ENCODE assay signal across 14 cellular contexts in the genomic region with DNA sequence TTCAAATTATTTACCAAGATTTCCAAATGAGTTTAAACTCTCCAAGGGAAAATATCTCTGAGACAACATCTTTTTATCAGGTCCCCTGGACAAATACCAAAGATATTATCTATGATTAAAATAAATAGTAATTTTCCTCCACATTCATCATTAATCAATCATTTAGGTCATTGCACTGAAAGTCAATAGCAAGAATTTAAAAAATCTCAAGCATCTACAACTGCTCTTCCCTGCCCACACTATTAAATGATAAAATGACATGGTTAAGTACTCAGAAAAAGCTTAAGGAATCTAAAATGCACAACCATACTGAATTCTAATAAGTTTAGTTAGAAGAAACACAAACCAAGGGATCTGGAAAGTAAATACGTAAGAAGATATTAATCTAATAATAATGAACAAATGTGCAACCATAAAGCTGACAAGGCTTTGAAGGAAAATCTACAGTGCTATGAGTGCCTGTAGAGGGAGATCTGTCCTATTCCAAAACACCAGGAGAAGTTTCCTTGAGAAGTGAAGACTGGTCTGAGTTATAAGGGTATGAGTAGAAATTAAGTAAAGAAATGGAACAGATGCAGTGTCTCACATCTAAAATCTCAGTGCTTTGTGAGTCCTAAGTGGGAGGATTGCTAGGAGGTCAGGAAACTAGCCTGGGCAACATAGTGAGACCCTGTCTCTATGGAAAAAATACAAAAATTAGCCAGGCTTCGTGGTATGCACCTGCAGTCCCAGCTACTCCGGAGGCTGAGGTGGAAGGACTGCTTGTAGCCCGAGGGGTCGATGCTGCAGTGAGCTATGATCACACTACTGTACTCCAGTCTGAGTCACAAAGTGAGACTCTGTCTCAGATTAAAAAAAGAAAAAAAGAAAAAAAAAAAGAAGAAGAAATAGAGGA. TPM values are rescaled to one million over a fixed set of nuclear protein-coding genes. Genes with fewer than 3 reads are reported as not detected.
DNase-seq lines count a peak whose midpoint lies in the region; ATAC-seq, FAIRE-seq and TF ChIP-seq lines count a peak whose summit lies in the region.
"Had no signal": no experiment of that assay in that cellular context is flagged by ENCODE, and none has a peak within 500 bp of the region (broad histone marks: within the 10 kb centered on the region; RNA-seq: fewer than 3 reads in every experiment).

No MANE protein-coding gene starts in this region.

- no TSS peak for BruUV-seq in Panc1 (replicated peaks; lab: Mats Ljungman, UMichigan)

- H3K27ac ChIP-seq in Panc1 (ENCODE audit: low read length), result no peak overlapping the region
- H3K27ac ChIP-seq: KMS-11, neutrophil had no signal

- H3K36me3 ChIP-seq in Panc1 (ENCODE audit: control insufficient read depth, insufficient read depth, low read length), result peaks cover 55% of the 10 kb centered on the region

- H3K27me3 ChIP-seq in Panc1 (ENCODE audit: control insufficient read depth, insufficient read depth, low read length), result no peaks in the 10 kb centered on the region
- H3K27me3 ChIP-seq: neutrophil had no signal

- TF ChIP-seq CTCF in AG09309 (IDR thresholded peaks at IDR 0.05; ENCODE audit: control insufficient read depth, insufficient read depth, low read depth, low read length, missing control alignments) (peak; percentile 32), Panc1 (IDR thresholded peaks at IDR 0.05) (no peak; the same call in 1 of the 2 replicates), epithelial cell of esophagus (IDR thresholded peaks at IDR 0.05; ENCODE audit: insufficient read depth, low read depth, low read length, missing control alignments) (peak; percentile 12), GM13977 (IDR thresholded peaks at IDR 0.05; ENCODE audit: extremely low read depth, insufficient read depth, missing control alignments) (no peak)

- CTCF ChIA-PET in Panc1 (lab: Charles Lee), result interaction anchor here (0.9 kb wide), 1 partner anchor 95 kb away, joined by 3 read pairs; a partner anchor contains a TSS

- in situ Hi-C loops in Panc1 (cut with HindIII; ENCODE audit: low pct_unique_long_range_greater_than_20kb, low sequenced_read_pairs), result no loop called here
- in situ Hi-C loops in GM13977 (cut with MboI; ENCODE audit: low pct_unique_long_range_greater_than_20kb, low sequenced_read_pairs, unreplicated experiment), result no loop called here

- intact Hi-C loops in Panc1 (cut with micrococcal nuclease; ENCODE audit: unreplicated experiment), result no loop called here

- POLR2A ChIA-PET in Panc1 (lab: Charles Lee), result no interaction called here

- DNase-seq in AG09309 (ENCODE audit: low read depth) (no peak), Panc1 (ENCODE audit: low read depth, low spot score) (no peak), epithelial cell of esophagus (ENCODE audit: low read depth) (peak; percentile 33), midbrain (lab: John Stamatoyannopoulos, UW) (peak; percentile 35), RCC 7860 (ENCODE audit: low spot score) (no peak), NCI-H187 treated with DMSO at 0.1 percent for 48 hours (lab: John Stamatoyannopoulos, UW) (no peak), GM13977 (ENCODE audit: low spot score) (no peak)
- DNase-seq: activated CD4-positive, CD25-positive, alpha-beta regulatory T cell; activated effector memory CD4-positive, alpha-beta T cell treated with Interleukin-2 at 50 U/mL for 16 hours; H9; stimulated activated CD4-positive, alpha-beta T cell treated with anti-CD3 and anti-CD28 coated beads, Interleukin-2, amount 100 ng/mL, for 24 hours had no signal

- 0 out of 2 replicates have a peak, but pooled peaks have one; percentile 42 for ATAC-seq in Panc1
- no peak for ATAC-seq in HG03457 (IDR thresholded peaks at IDR 0.05; ENCODE audit: unreplicated experiment)

- no peaks in the 10 kb centered on the region for H3K4me1 ChIP-seq in Panc1 (ENCODE audit: control insufficient read depth, insufficient read depth, low read length)

- H3K4me3 ChIP-seq in AG09309 (ENCODE audit: control insufficient read depth, low read depth, low read length) (no peak overlapping the region), Panc1 (ENCODE audit: low read depth in 2 of 2, low read length in 2 of 2) (no peak overlapping the region), epithelial cell of esophagus (ENCODE audit: low read length) (no peak overlapping the region)

- FAIRE-seq in RCC 7860 (lab: Jason Lieb, UNC), result no peak

- H3K9me3 ChIP-seq in Panc1 (ENCODE audit: control insufficient read depth, insufficient read depth, low read depth, low read length), result no peaks in the 10 kb centered on the region
- H3K9me3 ChIP-seq: neutrophil had no signal

RNA-seq across cellular contexts. Expression of a gene that starts 19.2 kb away (rescaled TPM):
- 55.9 TPM for total RNA-seq in Panc1 (2021; ENCODE audit: unreplicated experiment)
- 36.5 TPM for polyA plus RNA-seq in Panc1 (2012; ENCODE audit: insufficient read length)

RNA-seq across cellular contexts. Expression of a gene that starts 19.7 kb away (rescaled TPM):
- total RNA-seq in Panc1 (2021; ENCODE audit: unreplicated experiment), result 60.1 TPM
- polyA plus RNA-seq in Panc1 (2012; ENCODE audit: insufficient read length), result 42.6 TPM

Comparison
In these comparisons a context has a peak if more than half of its experiments do, and no peak if none do; other contexts are left out.
1. DNase-seq: peak in epithelial cell of esophagus (single experiment) and midbrain (single experiment); none in AG09309 (single experiment), Panc1 (single experiment), RCC 7860 (single experiment), NCI-H187 treated with DMSO at 0.1 percent for 48 hours (single experiment) and GM13977 (single experiment).
2. CTCF ChIP-seq: peak in AG09309 (single experiment) and epithelial cell of esophagus (single experiment); none in Panc1 (single experiment) and GM13977 (single experiment).